ENCODE assay signal across 23 cellular contexts in genomic region chrX:28133763-28134162, GRCh38.
DNase-seq lines count a peak whose midpoint lies in the region; ATAC-seq, FAIRE-seq and TF ChIP-seq lines count a peak whose summit lies in the region.
"Had no signal": no experiment of that assay in that cellular context is flagged by ENCODE, and none has a peak within 500 bp of the region (broad histone marks: within the 10 kb centered on the region; RNA-seq: fewer than 3 reads in every experiment).

No MANE protein-coding gene starts in this region.

- peaks cover 12% of the 10 kb centered on the region for H3K4me1 Mint-ChIP-seq in mesothelial cell of epicardium

- in situ Hi-C loops in GM13977 (cut with MboI; ENCODE audit: low pct_unique_long_range_greater_than_20kb, low sequenced_read_pairs, unreplicated experiment) = no loop called here
- in situ Hi-C loops in SK-MEL-5 (cut with HindIII; ENCODE audit: low pct_unique_long_range_greater_than_20kb, low sequenced_read_pairs) = no loop called here

- no peaks in the 10 kb centered on the region for H3K27me3 Mint-ChIP-seq in mesothelial cell of epicardium (ENCODE audit: low read depth)

- DNase-seq in GM13977 (ENCODE audit: low spot score) = peak; percentile 4
- peak; percentile 36 for DNase-seq in SK-MEL-5 (ENCODE audit: low read depth, low spot score)
- DNase-seq in mesothelial cell of epicardium (ENCODE audit: low spot score in 2 of 2, unreplicated experiment in 2 of 2) = no peak
- DNase-seq in NCI-H2107 treated with DMSO at 0.1 percent for 48 hours (lab: John Stamatoyannopoulos, UW; ENCODE audit: unreplicated experiment) = no peak
- DNase-seq in activated naive CD4-positive, alpha-beta T cell (lab: John Stamatoyannopoulos, UW) = no peak
- no peak for DNase-seq in urothelium cell line (ENCODE audit: low spot score)
- DNase-seq: Calu3, DMS79 treated with DMSO at 0.1 percent for 48 hours, GF-D8, Karpas-422, NCI-H1092 treated with DMSO at 0.1 percent for 48 hours, NCI-H1436, NCI-H187 treated with DMSO at 0.1 percent for 48 hours, NCI-H446, NCI-H524 treated with DMSO at 0.1 percent for 48 hours, NCI-H82, SHP77, T-helper 1 cell had no signal

- ATAC-seq in HG02885 (IDR thresholded peaks at IDR 0.05; ENCODE audit: poor library complexity, unreplicated experiment) = peak; percentile 54
- ATAC-seq: Panc1 had no signal

- peak overlapping the region; percentile 91 for H3K27ac Mint-ChIP-seq in mesothelial cell of epicardium

- no peak overlapping the region for H3K4me3 Mint-ChIP-seq in mesothelial cell of epicardium

- peaks cover 7% of the 10 kb centered on the region for H3K36me3 Mint-ChIP-seq in mesothelial cell of epicardium

- FAIRE-seq in urothelium cell line (lab: Jason Lieb, UNC) = no peak
- FAIRE-seq: GM18507, GM19239, H54 had no signal

- peaks cover 19% of the 10 kb centered on the region for H3K9me3 Mint-ChIP-seq in mesothelial cell of epicardium

- TF ChIP-seq CTCF in GM13977 (IDR thresholded peaks at IDR 0.05; ENCODE audit: extremely low read depth, insufficient read depth, missing control alignments) (no peak), mesothelial cell of epicardium (IDR thresholded peaks at IDR 0.05; ENCODE audit: unreplicated experiment) (no peak)

Comparison
In these comparisons a context has a peak if more than half of its experiments do, and no peak if none do; other contexts are left out.
1. DNase-seq: peak in GM13977 (single experiment) and SK-MEL-5 (single experiment); none in mesothelial cell of epicardium (0 of 2), NCI-H2107 treated with DMSO at 0.1 percent for 48 hours (single experiment), activated naive CD4-positive, alpha-beta T cell (0 of 4) and urothelium cell line (single experiment).